Comparison of ENCODE assay signal across 17 cellular contexts in genomic region chr15:33679065-33679464, GRCh38.
DNase-seq lines count a peak whose midpoint lies in the region; ATAC-seq and TF ChIP-seq lines count a peak whose summit lies in the region.
"Had no signal": no experiment of that assay in that cellular context is flagged by ENCODE, and none has a peak within 500 bp of the region (broad histone marks: within the 10 kb centered on the region; RNA-seq: fewer than 3 reads in every experiment).

No MANE protein-coding gene starts in this region.

- no peaks in the 10 kb centered on the region for H3K27me3 ChIP-seq in mesendoderm (ENCODE audit: insufficient read depth, low read length, poor library complexity)
- H3K27me3 ChIP-seq: Peyer's patch had no signal

- no CpG with 5 or more reads among the region's 2 CpGs for WGBS in mesendoderm (ENCODE audit: extremely low coverage, insufficient coverage, low lambda C conversion rate)

- no peaks in the 10 kb centered on the region for H3K79me2 ChIP-seq in mesendoderm (ENCODE audit: control insufficient read depth, insufficient read depth, low read length)

- H3K27me3 Mint-ChIP-seq in endothelial cell (ENCODE audit: unreplicated experiment): no peaks in the 10 kb centered on the region
- peaks cover 33% of the 10 kb centered on the region for H3K27me3 Mint-ChIP-seq in activated naive CD8-positive, alpha-beta T cell treated with anti-CD3 and anti-CD28 coated beads for 36 hours

- H2BK120ac ChIP-seq in mesendoderm (ENCODE audit: low read depth, low read length): no peak overlapping the region

- no peak overlapping the region for H3K18ac ChIP-seq in mesendoderm (ENCODE audit: low read length)

- H3K23ac ChIP-seq in mesendoderm (ENCODE audit: low read length): no peak overlapping the region

- H3K36me3 ChIP-seq in mesendoderm (ENCODE audit: control insufficient read depth, insufficient read depth, low read length): no peaks in the 10 kb centered on the region
- H3K36me3 ChIP-seq: Peyer's patch had no signal

- H3K4me1 ChIP-seq in mesendoderm (ENCODE audit: control insufficient read depth, low read depth, low read length): peaks cover 1% of the 10 kb centered on the region
- H3K4me1 ChIP-seq: Peyer's patch had no signal

- H3K56ac ChIP-seq in mesendoderm (ENCODE audit: low read length): no peak overlapping the region

- no peak overlapping the region for H3K4ac ChIP-seq in mesendoderm (ENCODE audit: low read depth, low read length)

- peaks cover 45% of the 10 kb centered on the region for H3K4me1 Mint-ChIP-seq in endothelial cell (ENCODE audit: unreplicated experiment)
- H3K4me1 Mint-ChIP-seq in activated naive CD8-positive, alpha-beta T cell treated with anti-CD3 and anti-CD28 coated beads for 36 hours: no peaks in the 10 kb centered on the region

- ATAC-seq in GM18868 (IDR thresholded peaks at IDR 0.05; ENCODE audit: unreplicated experiment): no peak
- ATAC-seq: CD8-positive, alpha-beta T cell had no signal

- H3K4me3 ChIP-seq in mesendoderm (ENCODE audit: low read length): no peak overlapping the region
- H3K4me3 ChIP-seq: Peyer's patch had no signal

- H2BK5ac ChIP-seq in mesendoderm (ENCODE audit: low read length): no peak overlapping the region

- no peaks in the 10 kb centered on the region for H3K9me3 Mint-ChIP-seq in endothelial cell (ENCODE audit: unreplicated experiment)
- no peaks in the 10 kb centered on the region for H3K9me3 Mint-ChIP-seq in activated naive CD8-positive, alpha-beta T cell treated with anti-CD3 and anti-CD28 coated beads for 36 hours
- H3K9me3 Mint-ChIP-seq: CD8-positive, alpha-beta T cell had no signal

- H4K8ac ChIP-seq in mesendoderm (ENCODE audit: low read depth, low read length): no peak overlapping the region

- no peak overlapping the region for H3K9ac ChIP-seq in mesendoderm (ENCODE audit: low read length)

- DNase-seq in EH (ENCODE audit: low read depth): peak; percentile 17
- DNase-seq in OCI-M1 (lab: John Stamatoyannopoulos, UW): peak; percentile 56
- DNase-seq in endothelial cell (ENCODE audit: low spot score): no peak
- DNase-seq in mesendoderm: peak; percentile 32
- no peak for DNase-seq in activated CD4-positive, alpha-beta T cell treated with anti-CD3 and anti-CD28 coated beads, Interleukin-2, amount 50 U/mL, for 4 hours
- no peak for DNase-seq in activated T-cell treated with anti-CD3 and anti-CD28 coated beads, Interleukin-2, amount 50 U/mL, for 1 hour
- DNase-seq in activated naive CD8-positive, alpha-beta T cell treated with anti-CD3 and anti-CD28 coated beads for 36 hours: no peak
- DNase-seq: CD8-positive, alpha-beta T cell; DND-41; GOT3; MM.1S; NCI-H187 treated with DMSO at 0.1 percent for 48 hours; NCI-H446; NCI-H748 treated with DMSO at 0.1 percent for 48 hours; Peyer's patch; SHP77 treated with DMSO at 0.1 percent for 48 hours had no signal

- H2BK15ac ChIP-seq in mesendoderm (replicated peaks; ENCODE audit: low read depth): no peak overlapping the region

- TF ChIP-seq CTCF in endothelial cell (IDR thresholded peaks at IDR 0.05; ENCODE audit: unreplicated experiment): no peak

- H3K4me2 ChIP-seq in mesendoderm (ENCODE audit: low read length): no peak overlapping the region

- no peak overlapping the region for H3K4me3 Mint-ChIP-seq in endothelial cell (ENCODE audit: unreplicated experiment)
- no peak overlapping the region for H3K4me3 Mint-ChIP-seq in activated naive CD8-positive, alpha-beta T cell treated with anti-CD3 and anti-CD28 coated beads for 36 hours
- H3K4me3 Mint-ChIP-seq: CD8-positive, alpha-beta T cell had no signal

- H3K27ac Mint-ChIP-seq in endothelial cell (ENCODE audit: unreplicated experiment): peak overlapping the region; percentile 90
- no peak overlapping the region for H3K27ac Mint-ChIP-seq in activated naive CD8-positive, alpha-beta T cell treated with anti-CD3 and anti-CD28 coated beads for 36 hours
- H3K27ac Mint-ChIP-seq: CD8-positive, alpha-beta T cell had no signal

- no peaks in the 10 kb centered on the region for H3K36me3 Mint-ChIP-seq in endothelial cell (ENCODE audit: low read depth, unreplicated experiment)
- no peaks in the 10 kb centered on the region for H3K36me3 Mint-ChIP-seq in activated naive CD8-positive, alpha-beta T cell treated with anti-CD3 and anti-CD28 coated beads for 36 hours
- H3K36me3 Mint-ChIP-seq: CD8-positive, alpha-beta T cell had no signal

- H3K79me1 ChIP-seq in mesendoderm (ENCODE audit: low read length): no peaks in the 10 kb centered on the region

- H4K5ac ChIP-seq in mesendoderm (ENCODE audit: low read length): no peak overlapping the region

- no peak overlapping the region for H3K27ac ChIP-seq in mesendoderm (ENCODE audit: low read depth, low read length)
- H3K27ac ChIP-seq: Peyer's patch had no signal

- no peak overlapping the region for H2AK5ac ChIP-seq in mesendoderm (ENCODE audit: low read length)

Comparison
In these comparisons a context has a peak if more than half of its experiments do, and no peak if none do; other contexts are left out.
1. DNase-seq: peak in EH (single experiment), OCI-M1 (single experiment) and mesendoderm (single experiment); none in endothelial cell (single experiment), activated CD4-positive, alpha-beta T cell treated with anti-CD3 and anti-CD28 coated beads, Interleukin-2, amount 50 U/mL, for 4 hours (0 of 2), activated T-cell treated with anti-CD3 and anti-CD28 coated beads, Interleukin-2, amount 50 U/mL, for 1 hour (single experiment) and activated naive CD8-positive, alpha-beta T cell treated with anti-CD3 and anti-CD28 coated beads for 36 hours (single experiment).